In the genomic region with DNA sequence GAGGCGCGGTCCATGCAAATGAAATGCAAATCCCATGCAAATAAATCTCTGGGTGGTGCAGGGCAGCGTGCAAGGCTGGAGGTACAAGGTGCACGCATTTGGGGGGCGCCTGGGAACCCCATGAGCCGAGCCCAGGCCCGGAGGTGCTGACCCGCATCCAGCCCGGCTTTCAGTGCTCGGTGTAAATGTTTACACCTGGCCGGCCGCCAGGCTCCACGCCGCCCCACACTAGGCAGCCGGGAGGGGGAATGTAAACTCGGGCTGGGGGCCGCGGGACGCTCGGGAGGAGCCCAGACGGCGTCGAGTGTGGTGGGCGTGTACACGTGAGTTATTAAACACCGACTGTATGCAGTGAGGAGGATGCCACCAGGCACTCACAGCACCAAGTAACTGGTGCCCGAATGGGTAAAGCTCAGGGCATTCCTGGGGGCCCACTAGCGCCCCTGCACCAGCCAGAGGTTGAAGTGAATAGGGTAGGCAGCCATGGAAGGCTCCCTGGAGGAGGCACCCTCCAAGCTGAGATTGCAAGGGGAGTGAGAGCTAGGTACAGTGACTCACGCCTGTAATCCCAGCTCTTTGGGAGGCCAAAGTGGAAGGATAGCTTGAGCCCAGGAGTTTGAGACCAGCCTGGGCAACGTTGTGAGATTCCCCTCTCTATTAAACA, we compare ENCODE assay signal across 1 cellular context.
A peak's percentile ranks its signal among the peaks of the same experiment; 100 is the strongest.
TF ChIP-seq lines count a peak whose summit lies in the region.

No MANE protein-coding gene starts in this region.

TF ChIP-seq in K562, 482 proteins besides CTCF, POLR2A, EP300 and RAD21:
- TF ChIP-seq ZKSCAN8 (CRISPR knock-in tag; IDR thresholded peaks at IDR 0.05) (0 out of 2 replicates have a peak, but pooled peaks have one; percentile 16), ZNF436 (CRISPR knock-in tag; IDR thresholded peaks at IDR 0.05) (0 out of 2 replicates have a peak, but pooled peaks have one; percentile 47), SIN3B (IDR thresholded peaks at IDR 0.05; ENCODE audit: low read depth) (no peak), IRF2 (CRISPR knock-in tag; IDR thresholded peaks at IDR 0.05) (no peak), TBL1XR1 (IDR thresholded peaks at IDR 0.05; ENCODE audit: low read length in 2 of 2) (no peak), GABPB2 (CRISPR knock-in tag; conservative IDR thresholded peaks at IDR 0.05) (no peak), ZNF184 (CRISPR knock-in tag; IDR thresholded peaks at IDR 0.05) (no peak), NFIC (IDR thresholded peaks at IDR 0.05) (peak; percentile 60), ZNF253 (CRISPR knock-in tag; conservative IDR thresholded peaks at IDR 0.05) (no peak), PHB (CRISPR knock-in tag; IDR thresholded peaks at IDR 0.05) (no peak), ZFP36 (IDR thresholded peaks at IDR 0.05; ENCODE audit: low read depth, low read length, partially characterized antibody) (peak; percentile 90), POLR2G (IDR thresholded peaks at IDR 0.05; ENCODE audit: low read depth, low read length) (0 out of 2 replicates have a peak, but pooled peaks have one; percentile 29), RAD51 (IDR thresholded peaks at IDR 0.05; ENCODE audit: borderline replicate concordance, low read depth) (no peak)
